9 cellular contexts compared by ENCODE assay signal in genomic region chr6:83431545-83432165, GRCh38. TPM values are rescaled to one million over a fixed set of nuclear protein-coding genes. Genes with fewer than 3 reads are reported as not detected.
DNase-seq lines count a peak whose midpoint lies in the region; ATAC-seq, FAIRE-seq and TF ChIP-seq lines count a peak whose summit lies in the region.
"Had no signal": no experiment of that assay in that cellular context is flagged by ENCODE, and none has a peak within 500 bp of the region (broad histone marks: within the 10 kb centered on the region; RNA-seq: fewer than 3 reads in every experiment).

No MANE protein-coding gene starts in this region.

- H3K9ac ChIP-seq in HUES6 (ENCODE audit: low read length): peak overlapping the region; percentile 95

- WGBS in suprapubic skin: 79% methylated on average over 19 of the region's 19 CpGs

- DNase-seq in caudate nucleus (lab: John Stamatoyannopoulos, UW) (peak in 8 of 61 donors; percentile 6 to 46 (median 36)), left lobe of liver (ENCODE audit: low spot score) (peak; percentile 48), suprapubic skin (ENCODE audit: low spot score in 2 of 2) (no peak), RCC 7860 (ENCODE audit: low spot score) (no peak), GM13977 (ENCODE audit: low spot score) (no peak), NCI-H345 (lab: John Stamatoyannopoulos, UW) (no peak)
- DNase-seq: cortex of kidney had no signal

- no peak for TF ChIP-seq EP300 in suprapubic skin (IDR thresholded peaks at IDR 0.05)

- H3K27ac ChIP-seq in HUES6 (ENCODE audit: low read depth, low read length): peak overlapping the region; percentile 69; the same call in 1 of the 2 replicates
- peak overlapping the region; percentile 79 for H3K27ac ChIP-seq in caudate nucleus (ENCODE audit: low read depth, low read length)
- peak overlapping the region; percentile 87 for H3K27ac ChIP-seq in suprapubic skin

- ATAC-seq in left lobe of liver (peak; percentile 21), GM19463 (IDR thresholded peaks at IDR 0.05; ENCODE audit: unreplicated experiment) (no peak)

- no peaks in the 10 kb centered on the region for H3K9me3 ChIP-seq in HUES6 (ENCODE audit: control insufficient read depth, insufficient read depth, low read depth, low read length)
- no peaks in the 10 kb centered on the region for H3K9me3 ChIP-seq in suprapubic skin

- TF ChIP-seq POLR2A in suprapubic skin (IDR thresholded peaks at IDR 0.05): no peak

- in situ Hi-C loops in GM13977 (cut with MboI; ENCODE audit: low pct_unique_long_range_greater_than_20kb, low sequenced_read_pairs, unreplicated experiment): no loop called here

- no peak for TF ChIP-seq CTCF in suprapubic skin (IDR thresholded peaks at IDR 0.05)
- no peak for TF ChIP-seq CTCF in GM13977 (IDR thresholded peaks at IDR 0.05; ENCODE audit: extremely low read depth, insufficient read depth, missing control alignments)

- peaks cover 18% of the 10 kb centered on the region for H3K4me1 ChIP-seq in HUES6 (ENCODE audit: control insufficient read depth, insufficient read depth, low read length)
- H3K4me1 ChIP-seq in suprapubic skin: peaks cover 15% of the 10 kb centered on the region

- H3K36me3 ChIP-seq in HUES6 (ENCODE audit: control insufficient read depth, insufficient read depth, low read length): no peaks in the 10 kb centered on the region
- no peaks in the 10 kb centered on the region for H3K36me3 ChIP-seq in suprapubic skin

- H3K27me3 ChIP-seq in HUES6 (ENCODE audit: control insufficient read depth, insufficient read depth, low read length) (no peaks in the 10 kb centered on the region; the same call in 1 of the 2 replicates), suprapubic skin (no peaks in the 10 kb centered on the region)

- peak overlapping the region; percentile 70 for H3K4me3 ChIP-seq in HUES6 (ENCODE audit: low read depth, low read length)
- peak overlapping the region; percentile 71 for H3K4me3 ChIP-seq in suprapubic skin

- no peak for FAIRE-seq in RCC 7860 (lab: Jason Lieb, UNC)

RNA-seq across cellular contexts. Expression of gene ME1, which starts 0.8 kb away (rescaled TPM):
- 13.7 TPM for total RNA-seq in left lobe of liver
- 10 to 100 TPM; 12.8 to 40.5 (median 28.4) TPM for total RNA-seq in suprapubic skin
